Comparison of ENCODE assay signal across 18 cellular contexts in the genomic region with DNA sequence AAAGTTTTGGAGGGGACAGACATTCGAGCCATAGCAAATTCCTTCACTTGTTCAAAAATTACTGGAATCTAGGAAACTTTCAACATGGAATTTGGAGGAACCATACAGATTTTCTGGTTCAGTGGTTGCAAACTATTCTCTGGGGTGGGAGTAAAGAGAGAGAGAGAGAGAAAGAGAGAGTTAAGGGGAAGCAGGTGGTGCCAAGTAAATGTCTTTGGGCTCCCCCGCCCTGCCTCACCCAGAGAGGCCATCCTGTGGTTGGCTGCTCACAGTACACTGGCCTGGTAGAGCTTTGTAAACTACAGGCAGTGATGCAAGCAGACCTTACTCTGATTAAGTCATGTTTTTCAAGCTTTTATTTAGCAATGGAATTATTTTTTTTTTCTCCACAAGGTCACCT.
A peak's percentile ranks its signal among the peaks of the same experiment; 100 is the strongest.
DNase-seq lines count a peak whose midpoint lies in the region; ATAC-seq and TF ChIP-seq lines count a peak whose summit lies in the region.
"Had no signal": no experiment of that assay in that cellular context is flagged by ENCODE, and none has a peak within 500 bp of the region (broad histone marks: within the 10 kb centered on the region; RNA-seq: fewer than 3 reads in every experiment).

No MANE protein-coding gene starts in this region.

- H3K4me3 ChIP-seq in epithelial cell of proximal tubule (ENCODE audit: low read depth, low read length), result no peak overlapping the region
- no peak overlapping the region for H3K4me3 ChIP-seq in mesenchymal stem cell (ENCODE audit: insufficient read depth in 1 of 2, low read depth in 1 of 2, low read length in 2 of 2)
- H3K4me3 ChIP-seq in aorta (ENCODE audit: low read length in 2 of 2), result no peak overlapping the region
- H3K4me3 ChIP-seq: testis had no signal

- H3K14ac ChIP-seq in mesenchymal stem cell (ENCODE audit: low read length in 2 of 2), result no peak overlapping the region

- H3K79me1 ChIP-seq in mesenchymal stem cell (replicated peaks; ENCODE audit: low read length, poor library complexity, severe bottlenecking), result no peaks in the 10 kb centered on the region

- TF ChIP-seq CTCF in epithelial cell of proximal tubule (conservative IDR thresholded peaks at IDR 0.05; ENCODE audit: low read depth, low read length), result peak; percentile 49

- H3K27ac ChIP-seq in mesenchymal stem cell (ENCODE audit: low read length, poor library complexity, severe bottlenecking), result peak overlapping the region; percentile 82
- H3K27ac ChIP-seq in aorta (ENCODE audit: low read depth in 1 of 2, low read length in 2 of 2), result no peak overlapping the region
- H3K27ac ChIP-seq: HL-60, testis had no signal

- H2BK120ac ChIP-seq in mesenchymal stem cell (ENCODE audit: low read depth, low read length), result no peak overlapping the region

- no peak overlapping the region for H3K9ac ChIP-seq in mesenchymal stem cell (ENCODE audit: low read length)

- H3K23ac ChIP-seq in mesenchymal stem cell (ENCODE audit: low read length in 2 of 2), result no peak overlapping the region

- H2BK5ac ChIP-seq in mesenchymal stem cell (ENCODE audit: low read depth, low read length, poor library complexity, severe bottlenecking), result peak overlapping the region; percentile 67

- H2BK15ac ChIP-seq in mesenchymal stem cell (ENCODE audit: low read depth, poor library complexity, severe bottlenecking), result no peak overlapping the region

- H3K9me3 ChIP-seq in mesenchymal stem cell (ENCODE audit: control insufficient read depth, low read length) (no peaks in the 10 kb centered on the region), aorta (ENCODE audit: control insufficient read depth, low read length) (no peaks in the 10 kb centered on the region)
- H3K9me3 ChIP-seq: testis had no signal

- no peak for ATAC-seq in activated CD4-positive, CD25-positive, alpha-beta regulatory T cell treated with anti-CD3 and anti-CD28 coated beads, Interleukin-2, amount 50 U/mL, for 24 hours
- ATAC-seq in aorta (ENCODE audit: low FRiP score), result no peak

- no peak overlapping the region for H2BK12ac ChIP-seq in mesenchymal stem cell (ENCODE audit: low read length in 2 of 2)

- intact Hi-C loops in aorta (cut with DNase I), result no loop called here

- H4K8ac ChIP-seq in mesenchymal stem cell (ENCODE audit: low read length), result no peak overlapping the region

- DNase-seq in Caki2 (ENCODE audit: low read depth), result peak; percentile 54
- peak; percentile 67 for DNase-seq in RPMI7951 (ENCODE audit: low read depth)
- DNase-seq in epithelial cell of proximal tubule (ENCODE audit: low read depth), result peak; percentile 50
- DNase-seq in mesenchymal stem cell, result no peak
- no peak for DNase-seq in activated gamma-delta T cell treated with Interleukin-2 at 50 U/mL for 16 hours
- DNase-seq in aorta, result no peak
- DNase-seq in midbrain (lab: John Stamatoyannopoulos, UW), result no peak
- DNase-seq: activated CD4-positive, alpha-beta memory T cell treated with anti-CD3 and anti-CD28 coated beads for 36 hours; activated T-cell treated with anti-CD3 and anti-CD28 coated beads, Interleukin-2, amount 50 U/mL, for 24 hours; AML-193; caudate nucleus; effector CD8-positive, alpha-beta T cell; foreskin fibroblast; KBM-7; RPMI8226; testis had no signal

- H3K18ac ChIP-seq in mesenchymal stem cell (ENCODE audit: low read depth in 1 of 2, low read length in 2 of 2), result no peak overlapping the region

- H3K27me3 ChIP-seq in mesenchymal stem cell (ENCODE audit: control insufficient read depth in 1 of 2, insufficient read depth in 1 of 2, low read length in 2 of 2) (no peaks in the 10 kb centered on the region), aorta (ENCODE audit: control insufficient read depth in 1 of 2, insufficient read depth in 2 of 2, low read length in 1 of 2) (no peaks in the 10 kb centered on the region)
- H3K27me3 ChIP-seq: testis had no signal

- H3K4me2 ChIP-seq in mesenchymal stem cell (ENCODE audit: low read length, poor library complexity, severe bottlenecking), result no peak overlapping the region

- H3K4ac ChIP-seq in mesenchymal stem cell (ENCODE audit: low read depth in 1 of 2, low read length in 2 of 2), result no peak overlapping the region

- H2AK5ac ChIP-seq in mesenchymal stem cell (ENCODE audit: low read length, severe bottlenecking), result no peak overlapping the region

- H3K4me1 ChIP-seq in mesenchymal stem cell (ENCODE audit: control insufficient read depth, insufficient read depth, low read depth, low read length) (peaks cover 39% of the 10 kb centered on the region), aorta (ENCODE audit: control insufficient read depth in 1 of 2, insufficient read depth in 2 of 2, low read length in 2 of 2) (no peaks in the 10 kb centered on the region)

- WGBS in mesenchymal stem cell, result 60% methylated on average over 1 of the region's 2 CpGs
- 74 to 82% methylated on average over 2 of the region's 2 CpGs for WGBS in aorta, 2 donors

- H4K91ac ChIP-seq in mesenchymal stem cell (ENCODE audit: low read length), result no peak overlapping the region

- H3K36me3 ChIP-seq in mesenchymal stem cell (ENCODE audit: control insufficient read depth in 1 of 2, insufficient read depth in 2 of 2, low read depth in 1 of 2, low read length in 2 of 2), result no peaks in the 10 kb centered on the region
- H3K36me3 ChIP-seq in aorta (ENCODE audit: control insufficient read depth in 1 of 2, insufficient read depth in 2 of 2, low read length in 1 of 2), result no peaks in the 10 kb centered on the region

- in situ Hi-C loops in Caki2 (cut with HindIII; ENCODE audit: low pct_unique_long_range_greater_than_20kb, low sequenced_read_pairs), result no loop called here

- H2AFZ ChIP-seq in mesenchymal stem cell (ENCODE audit: low read depth, low read length), result no peak overlapping the region

Comparison
In these comparisons a context has a peak if more than half of its experiments do, and no peak if none do; other contexts are left out.
1. DNase-seq: peak in Caki2 (single experiment), RPMI7951 (single experiment) and epithelial cell of proximal tubule (single experiment); none in mesenchymal stem cell (single experiment), activated gamma-delta T cell treated with Interleukin-2 at 50 U/mL for 16 hours (single experiment), aorta (0 of 2) and midbrain (single experiment).